ENCODE assay signal across 16 cellular contexts in the genomic region with DNA sequence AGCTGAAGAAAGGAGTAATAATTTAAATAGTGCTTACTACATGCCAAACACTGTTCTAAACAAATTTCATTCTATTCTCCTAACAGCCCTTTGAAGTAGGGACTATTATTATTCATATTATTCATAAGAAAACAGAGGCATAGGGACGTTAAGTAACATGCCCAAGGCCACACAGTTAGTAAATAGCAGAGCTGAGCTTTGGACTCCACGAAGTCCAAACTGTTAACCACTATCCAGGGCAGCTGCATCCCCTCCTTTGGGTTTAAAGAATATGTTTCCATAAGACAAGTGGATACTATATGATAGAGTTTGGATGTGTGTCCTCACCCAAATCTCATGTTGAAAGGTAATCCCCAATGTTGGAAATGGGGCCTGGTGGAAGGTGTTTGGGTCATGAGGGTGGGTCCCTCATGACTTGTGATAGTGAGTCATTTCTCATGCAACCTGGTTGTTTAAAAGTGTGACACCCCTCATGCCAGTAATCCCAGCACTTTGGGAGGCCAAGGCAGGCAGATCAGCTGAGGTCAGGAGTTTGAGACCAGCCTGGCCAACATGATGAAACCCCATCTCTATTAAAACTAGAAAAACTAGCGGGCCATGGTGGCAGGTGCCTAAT.
DNase-seq lines count a peak whose midpoint lies in the region; ATAC-seq and TF ChIP-seq lines count a peak whose summit lies in the region.
"Had no signal": no experiment of that assay in that cellular context is flagged by ENCODE, and none has a peak within 500 bp of the region (broad histone marks: within the 10 kb centered on the region; RNA-seq: fewer than 3 reads in every experiment).

No MANE protein-coding gene starts in this region.

- H2BK15ac ChIP-seq in mesendoderm (replicated peaks; ENCODE audit: low read depth): no peak overlapping the region

- H3K4me3 ChIP-seq in mucosa of descending colon (no peak overlapping the region), mesendoderm (ENCODE audit: low read length) (no peak overlapping the region)
- H3K4me3 ChIP-seq: GM23248 had no signal

- no peaks in the 10 kb centered on the region for H3K27me3 Mint-ChIP-seq in WTC11 (ENCODE audit: low read depth)

- H3K4ac ChIP-seq in mesendoderm (ENCODE audit: low read depth, low read length): no peak overlapping the region

- ATAC-seq in WTC11: no peak
- peak; percentile 47 for ATAC-seq in left lobe of liver
- ATAC-seq in mucosa of descending colon: peak; percentile 65
- no peak for ATAC-seq in GM18907 (IDR thresholded peaks at IDR 0.05; ENCODE audit: unreplicated experiment)

- H3K36me3 Mint-ChIP-seq in WTC11: peaks cover under 1% of the 10 kb centered on the region; the same call in 1 of the 2 replicates
- H3K36me3 Mint-ChIP-seq: CD4-positive, alpha-beta memory T cell had no signal

- H3K18ac ChIP-seq in mesendoderm (ENCODE audit: low read length): no peak overlapping the region

- H4K8ac ChIP-seq in mesendoderm (ENCODE audit: low read depth, low read length): no peak overlapping the region

- no peak overlapping the region for H3K27ac Mint-ChIP-seq in WTC11
- H3K27ac Mint-ChIP-seq: CD4-positive, alpha-beta memory T cell had no signal

- H2BK120ac ChIP-seq in mesendoderm (ENCODE audit: low read depth, low read length): no peak overlapping the region

- in situ Hi-C loops in KBM-7 (cut with MboI; ENCODE audit: low pct_unique_long_range_greater_than_20kb, low sequenced_read_pairs): loop anchor here (25.0 kb wide), 1 partner anchor 107 kb away; no protein-coding TSS in a partner anchor

- no peak overlapping the region for H2BK5ac ChIP-seq in mesendoderm (ENCODE audit: low read length)

- no peak overlapping the region for H3K56ac ChIP-seq in mesendoderm (ENCODE audit: low read length)

- H3K36me3 ChIP-seq in mucosa of descending colon (ENCODE audit: low read depth) (no peaks in the 10 kb centered on the region), mesendoderm (ENCODE audit: control insufficient read depth, insufficient read depth, low read length) (no peaks in the 10 kb centered on the region)

- no peak overlapping the region for H3K23ac ChIP-seq in mesendoderm (ENCODE audit: low read length)

- H3K27me3 ChIP-seq in mesendoderm (ENCODE audit: insufficient read depth, low read length, poor library complexity): no peaks in the 10 kb centered on the region

- H4K5ac ChIP-seq in mesendoderm (ENCODE audit: low read length): no peak overlapping the region

- no peak overlapping the region for H3K4me3 Mint-ChIP-seq in WTC11
- H3K4me3 Mint-ChIP-seq: CD4-positive, alpha-beta memory T cell had no signal

- no peak overlapping the region for H3K27ac ChIP-seq in mesendoderm (ENCODE audit: low read depth, low read length)
- H3K27ac ChIP-seq: GM23248 had no signal

- H3K9me3 ChIP-seq in mucosa of descending colon: no peaks in the 10 kb centered on the region

- H3K4me1 Mint-ChIP-seq in WTC11: peaks cover 27% of the 10 kb centered on the region
- H3K4me1 Mint-ChIP-seq: CD4-positive, alpha-beta memory T cell had no signal

- DNase-seq in WTC11 (ENCODE audit: low spot score) (no peak), left lobe of liver (ENCODE audit: low spot score) (no peak), mucosa of descending colon (no peak), mesendoderm (no peak), KBM-7 (no peak)
- DNase-seq: C1 segment of cervical spinal cord; Calu3; CD4-positive, alpha-beta memory T cell; COR-L47; DMS53; DMS79 treated with DMSO at 0.1 percent for 48 hours; GF-D8; GM23248; H7; HCEC 1CT had no signal

- H2AK5ac ChIP-seq in mesendoderm (ENCODE audit: low read length): no peak overlapping the region

- WGBS in mesendoderm (ENCODE audit: extremely low coverage, insufficient coverage, low lambda C conversion rate): no CpG with 5 or more reads among the region's 3 CpGs

- TF ChIP-seq CTCF in WTC11 (IDR thresholded peaks at IDR 0.05) (no peak), mucosa of descending colon (IDR thresholded peaks at IDR 0.05) (no peak)

- no peaks in the 10 kb centered on the region for H3K79me1 ChIP-seq in mesendoderm (ENCODE audit: low read length)

- CTCF ChIA-PET in WTC11 (lab: Charles Lee): no interaction called here

- POLR2A ChIA-PET in WTC11 (lab: Charles Lee): no interaction called here

- intact Hi-C loops in mucosa of descending colon (cut with DNase I, micrococcal nuclease): no loop called here

- H3K4me2 ChIP-seq in mesendoderm (ENCODE audit: low read length): no peak overlapping the region

- no peaks in the 10 kb centered on the region for H3K4me1 ChIP-seq in mucosa of descending colon (ENCODE audit: low read depth)
- H3K4me1 ChIP-seq in mesendoderm (ENCODE audit: control insufficient read depth, low read depth, low read length): no peaks in the 10 kb centered on the region

- peaks cover 4% of the 10 kb centered on the region; the same call in 1 of the 2 replicates for H3K9me3 Mint-ChIP-seq in WTC11

- no peaks in the 10 kb centered on the region for H3K79me2 ChIP-seq in mesendoderm (ENCODE audit: control insufficient read depth, insufficient read depth, low read length)

- no peak overlapping the region for H3K9ac ChIP-seq in mesendoderm (ENCODE audit: low read length)
- H3K9ac ChIP-seq: GM23248 had no signal

TF ChIP-seq in WTC11, 78 proteins besides CTCF, POLR2A, EP300 and RAD21:
- 0 out of 2 replicates have a peak, but pooled peaks have one; percentile 12 for TF ChIP-seq GABPB1 (CRISPR knock-in tag; IDR thresholded peaks at IDR 0.05)
- no peak for TF ChIP-seq ZNF138 (CRISPR knock-in tag; conservative IDR thresholded peaks at IDR 0.05)

Comparison
In these comparisons a context has a peak if more than half of its experiments do, and no peak if none do; other contexts are left out.
1. ATAC-seq: peak in left lobe of liver (single experiment) and mucosa of descending colon (single experiment); none in WTC11 (single experiment) and GM18907 (single experiment).